In genomic region chr10:62724465-62724864, GRCh38 we compare ENCODE assay signal across 13 cellular contexts.
"Had no signal": no experiment of that assay in that cellular context is flagged by ENCODE, and none has a peak within 500 bp of the region (broad histone marks: within the 10 kb centered on the region; RNA-seq: fewer than 3 reads in every experiment).

No MANE protein-coding gene starts in this region.

- H3K27ac Mint-ChIP-seq: activated T-cell treated with anti-CD3 and anti-CD28 coated beads, Interleukin-2, amount 50 U/mL, for 72 hours; nephron; T-helper 2 cell treated with Interferon-gamma antibody and Interleukin-4, amounts not matched to agents 5 μg/mL and 100 μg/mL, for 36 hours had no signal

- H3K27ac ChIP-seq: body of pancreas, heart right ventricle, left lung, SJCRH30, tibial artery had no signal

- H3K9me3 Mint-ChIP-seq: activated T-cell treated with anti-CD3 and anti-CD28 coated beads, Interleukin-2, amount 50 U/mL, for 72 hours; central memory CD8-positive, alpha-beta T cell; nephron; T-helper 2 cell treated with Interferon-gamma antibody and Interleukin-4, amounts not matched to agents 5 μg/mL and 100 μg/mL, for 36 hours had no signal

- H3K4me1 Mint-ChIP-seq: nephron had no signal

- H3K4me3 ChIP-seq: body of pancreas, heart right ventricle, left lung, SJCRH30, tibial artery had no signal

- H3K36me3 ChIP-seq: heart right ventricle, left lung, SJCRH30, tibial artery had no signal

- H3K4me1 ChIP-seq: body of pancreas, tibial artery had no signal

- H3K9me3 ChIP-seq: body of pancreas, heart right ventricle, left lung, SJCRH30, tibial artery had no signal

- H3K27me3 ChIP-seq: body of pancreas, left lung, SJCRH30, tibial artery had no signal

- DNase-seq: activated naive CD4-positive, alpha-beta T cell; activated T-cell treated with anti-CD3 and anti-CD28 coated beads, Interleukin-2, amount 50 U/mL, for 72 hours; amniotic stem cell; body of pancreas; cortex of kidney; effector memory CD4-positive, alpha-beta T cell; heart right ventricle; SJCRH30; tibial artery had no signal

- H3K27me3 Mint-ChIP-seq: central memory CD8-positive, alpha-beta T cell had no signal

- H3K4me3 Mint-ChIP-seq: central memory CD8-positive, alpha-beta T cell; nephron; T-helper 2 cell treated with Interferon-gamma antibody and Interleukin-4, amounts not matched to agents 5 μg/mL and 100 μg/mL, for 36 hours had no signal
